30 cellular contexts compared by ENCODE assay signal in the genomic region with DNA sequence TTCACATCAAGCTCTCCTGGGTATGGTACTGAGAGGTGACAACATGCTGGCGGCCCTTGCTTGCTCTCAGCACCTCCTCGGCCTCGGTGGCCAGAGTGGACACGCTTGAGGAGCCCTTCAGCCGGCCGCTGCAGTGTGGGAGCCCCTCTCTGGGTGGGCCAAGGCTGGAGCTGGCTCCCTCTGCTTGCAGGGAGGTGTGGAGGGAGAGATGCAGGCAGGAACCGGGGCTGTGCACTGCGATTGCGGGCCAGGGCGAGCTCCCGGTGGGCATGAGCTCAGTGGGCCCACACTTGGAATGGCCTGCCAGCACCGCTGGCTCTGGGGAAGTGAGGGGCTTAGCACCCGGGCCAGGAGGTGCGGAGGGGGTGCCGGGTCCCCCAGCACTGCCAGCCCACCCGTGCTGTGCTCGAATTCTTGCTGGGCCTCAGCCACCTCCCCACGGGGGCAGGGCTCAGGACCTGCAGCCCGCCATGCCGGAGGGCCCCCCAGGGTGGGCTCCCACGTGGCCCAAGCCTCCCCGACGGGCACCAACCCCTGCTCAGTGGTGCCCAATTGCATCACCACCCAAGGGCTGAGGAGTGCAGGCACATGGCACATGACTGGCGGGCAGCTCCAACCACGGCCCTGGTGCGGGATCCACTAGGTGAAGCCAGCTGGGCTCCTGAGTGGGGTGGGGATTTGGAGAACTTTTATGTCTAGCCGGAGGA.
"Had no signal": no experiment of that assay in that cellular context is flagged by ENCODE, and none has a peak within 500 bp of the region (broad histone marks: within the 10 kb centered on the region; RNA-seq: fewer than 3 reads in every experiment).

No MANE protein-coding gene starts in this region.

- H3K27ac ChIP-seq: esophagus squamous epithelium, heart right ventricle, neutrophil, parathyroid adenoma, prostate gland, right atrium auricular region, suprapubic skin, transverse colon had no signal

- H3K4me3 ChIP-seq: esophagus squamous epithelium, heart right ventricle, mucosa of descending colon, prostate gland, right atrium auricular region, smooth muscle cell, suprapubic skin, transverse colon had no signal

- H3K27me3 ChIP-seq: esophagus squamous epithelium, heart right ventricle, neutrophil, right atrium auricular region, suprapubic skin, transverse colon had no signal

- H3K4me2 ChIP-seq: smooth muscle cell had no signal

- FAIRE-seq: endometrium had no signal

- DNase-seq: cortex of kidney; effector memory CD8-positive, alpha-beta T cell; erythroblast; esophagus squamous epithelium; foreskin melanocyte; glutamatergic neuron; heart right ventricle; hypothalamus; immature natural killer cell; islet precursor cell; mesenchymal stem cell; naive B cell; stimulated activated CD4-positive, alpha-beta T cell treated with anti-CD3 and anti-CD28 coated beads, Interleukin-2, amount 100 ng/mL, for 24 hours; stimulated activated CD4-positive, alpha-beta T cell treated with anti-CD3 and anti-CD28 coated beads, Interleukin-4, amount 100 ng/mL, for 24 hours; transverse colon had no signal

- H3K4me1 Mint-ChIP-seq: central memory CD8-positive, alpha-beta T cell; immature natural killer cell; naive B cell; neural crest cell; stimulated activated effector memory CD8-positive, alpha-beta T cell treated with anti-CD3 and anti-CD28 coated beads, Interleukin-12 subunit alpha, Interleukin-12 subunit beta, amount 100 ng/mL, for 72 hours had no signal

- H3K4me1 ChIP-seq: esophagus squamous epithelium, heart right ventricle, parathyroid adenoma, prostate gland, right atrium auricular region, suprapubic skin, transverse colon had no signal

- H3K36me3 ChIP-seq: esophagus squamous epithelium, heart right ventricle, neutrophil, prostate gland, right atrium auricular region, suprapubic skin, transverse colon had no signal

- H3K36me3 Mint-ChIP-seq: naive B cell; stimulated activated effector memory CD8-positive, alpha-beta T cell treated with anti-CD3 and anti-CD28 coated beads, Interleukin-12 subunit alpha, Interleukin-12 subunit beta, amount 100 ng/mL, for 72 hours had no signal

- H3K9me3 ChIP-seq: esophagus squamous epithelium, mucosa of descending colon, neutrophil, prostate gland, suprapubic skin, transverse colon had no signal

- H3K79me2 ChIP-seq: parathyroid adenoma had no signal

- H3K4me3 Mint-ChIP-seq: central memory CD8-positive, alpha-beta T cell; effector memory CD8-positive, alpha-beta T cell; immature natural killer cell; mesothelial cell of epicardium; naive B cell; natural killer cell treated with Interleukin-12 subunit alpha and Interleukin-12 subunit beta and Interleukin-15 and Interleukin-18, amount 100 ng/mL, for 72 hours; neural crest cell; stimulated activated effector memory CD8-positive, alpha-beta T cell treated with anti-CD3 and anti-CD28 coated beads, Interleukin-12 subunit alpha, Interleukin-12 subunit beta, amount 100 ng/mL, for 72 hours; stimulated activated naive CD8-positive, alpha-beta T cell treated with anti-CD3 and anti-CD28 coated beads, Interleukin-15, Interleukin-2, amounts not matched to agents 100 ng/mL and 50 ng/mL, for 24 hours had no signal

- H3K27ac Mint-ChIP-seq: effector memory CD8-positive, alpha-beta T cell; immature natural killer cell; mesothelial cell of epicardium; naive B cell; natural killer cell treated with Interleukin-12 subunit alpha and Interleukin-12 subunit beta and Interleukin-15 and Interleukin-18, amount 100 ng/mL, for 72 hours; stimulated activated effector memory CD8-positive, alpha-beta T cell treated with anti-CD3 and anti-CD28 coated beads, Interleukin-12 subunit alpha, Interleukin-12 subunit beta, amount 100 ng/mL, for 72 hours; stimulated activated naive CD8-positive, alpha-beta T cell treated with anti-CD3 and anti-CD28 coated beads, Interleukin-15, Interleukin-2, amounts not matched to agents 100 ng/mL and 50 ng/mL, for 24 hours had no signal

- H3K9me3 Mint-ChIP-seq: central memory CD8-positive, alpha-beta T cell; stimulated activated effector memory CD8-positive, alpha-beta T cell treated with anti-CD3 and anti-CD28 coated beads, Interleukin-12 subunit alpha, Interleukin-12 subunit beta, amount 100 ng/mL, for 72 hours had no signal

- H2AFZ ChIP-seq: parathyroid adenoma had no signal

- ATAC-seq: effector memory CD8-positive, alpha-beta T cell; heart right ventricle; mucosa of descending colon; sciatic nerve; stimulated activated effector memory CD8-positive, alpha-beta T cell treated with anti-CD3 and anti-CD28 coated beads, Interleukin-12 subunit alpha, Interleukin-12 subunit beta, amount 100 ng/mL, for 72 hours had no signal
